ENCODE assay signal across 9 cellular contexts in the genomic region with DNA sequence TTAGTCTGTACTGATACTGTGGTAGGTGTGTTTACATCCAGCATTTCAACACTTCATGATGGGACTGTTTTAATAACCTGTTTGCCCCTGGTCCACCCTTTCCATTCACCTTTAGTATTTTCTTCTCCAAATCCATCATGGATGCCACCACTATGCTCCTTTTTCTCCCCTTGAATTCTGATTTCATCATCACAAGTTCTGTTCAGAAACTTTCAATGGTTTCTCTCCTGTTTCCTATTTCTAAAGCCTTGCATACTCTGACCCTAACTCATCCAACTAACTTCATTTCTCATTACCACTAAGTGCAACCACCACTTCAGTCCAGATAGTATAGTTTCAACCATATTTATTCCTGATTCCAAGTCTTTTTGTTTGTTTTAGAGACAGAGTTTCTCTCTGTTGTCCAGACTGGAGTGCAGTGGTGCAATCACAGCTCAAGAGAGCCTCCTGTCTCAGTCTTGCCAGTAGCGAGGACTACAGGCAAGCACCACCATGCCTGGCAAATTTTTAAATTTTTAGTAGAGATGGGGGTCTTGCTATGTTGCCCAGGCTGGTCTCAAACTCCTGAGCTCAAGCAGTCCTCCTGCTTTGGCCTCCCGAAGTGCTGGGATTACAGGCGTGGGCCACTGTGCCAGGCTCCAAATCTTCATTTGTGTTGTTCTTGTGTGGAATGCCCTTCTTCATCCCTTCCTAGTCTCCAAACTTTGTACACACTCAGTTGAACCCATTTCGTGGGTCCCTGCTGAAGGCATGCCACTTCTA. TPM values are rescaled to one million over a fixed set of nuclear protein-coding genes. Genes with fewer than 3 reads are reported as not detected.
DNase-seq lines count a peak whose midpoint lies in the region; ATAC-seq and TF ChIP-seq lines count a peak whose summit lies in the region.
"Had no signal": no experiment of that assay in that cellular context is flagged by ENCODE, and none has a peak within 500 bp of the region (broad histone marks: within the 10 kb centered on the region; RNA-seq: fewer than 3 reads in every experiment).

No MANE protein-coding gene starts in this region.

- peak overlapping the region; percentile 100 for H3K4me3 Mint-ChIP-seq in activated T-helper 1 cell treated with anti-CD3 and anti-CD28 coated beads, Interleukin-12 subunit alpha, Interleukin-12 subunit beta, Interleukin-2, Interleukin-4 antibody, amounts not matched to agents 30 ng/mL and 10 ng/mL and 1 ng/mL, durations not matched to agents 14 hours and 24 hours and 36 hours
- peak overlapping the region; percentile 96 to 100 (median 99) for H3K4me3 Mint-ChIP-seq in immature natural killer cell

- H3K36me3 ChIP-seq in cardiac muscle cell (no peaks in the 10 kb centered on the region), tibial artery (no peaks in the 10 kb centered on the region)

- H3K4me3 ChIP-seq in cardiac muscle cell (peak overlapping the region; percentile 82), tibial artery (peak overlapping the region; percentile 74 to 86)

- H3K4me1 ChIP-seq in cardiac muscle cell (ENCODE audit: low read depth) (peaks cover 8% of the 10 kb centered on the region), tibial artery (peaks cover 0 to 39% (median 27%) of the 10 kb centered on the region in 4 donors)

- H3K4me1 Mint-ChIP-seq in activated T-helper 1 cell treated with anti-CD3 and anti-CD28 coated beads, Interleukin-12 subunit alpha, Interleukin-12 subunit beta, Interleukin-2, Interleukin-4 antibody, amounts not matched to agents 30 ng/mL and 10 ng/mL and 1 ng/mL, durations not matched to agents 14 hours and 24 hours and 36 hours (ENCODE audit: low read depth) = peaks cover 33% of the 10 kb centered on the region
- peaks cover 35 to 44% of the 10 kb centered on the region in 2 donors for H3K4me1 Mint-ChIP-seq in immature natural killer cell

- H3K27me3 ChIP-seq in cardiac muscle cell (no peaks in the 10 kb centered on the region), tibial artery (no peaks in the 10 kb centered on the region)

- no peak overlapping the region for H3K27ac ChIP-seq in cardiac muscle cell
- peak overlapping the region; percentile 93 to 95 for H3K27ac ChIP-seq in tibial artery

- H3K27ac Mint-ChIP-seq in activated T-helper 1 cell treated with anti-CD3 and anti-CD28 coated beads, Interleukin-12 subunit alpha, Interleukin-12 subunit beta, Interleukin-2, Interleukin-4 antibody, amounts not matched to agents 30 ng/mL and 10 ng/mL and 1 ng/mL, durations not matched to agents 14 hours and 24 hours and 36 hours = peak overlapping the region; percentile 100
- H3K27ac Mint-ChIP-seq in immature natural killer cell = peak overlapping the region; percentile 52 to 100 (median 98)

- H3K9me3 Mint-ChIP-seq in activated T-helper 1 cell treated with anti-CD3 and anti-CD28 coated beads, Interleukin-12 subunit alpha, Interleukin-12 subunit beta, Interleukin-2, Interleukin-4 antibody, amounts not matched to agents 30 ng/mL and 10 ng/mL and 1 ng/mL, durations not matched to agents 14 hours and 24 hours and 36 hours = no peaks in the 10 kb centered on the region
- H3K9me3 Mint-ChIP-seq in immature natural killer cell = no peaks in the 10 kb centered on the region

- ATAC-seq in Right ventricle myocardium inferior (no peak), HG03196 (IDR thresholded peaks at IDR 0.05; ENCODE audit: unreplicated experiment) (no peak)

- peaks cover 8% of the 10 kb centered on the region for H3K36me3 Mint-ChIP-seq in activated T-helper 1 cell treated with anti-CD3 and anti-CD28 coated beads, Interleukin-12 subunit alpha, Interleukin-12 subunit beta, Interleukin-2, Interleukin-4 antibody, amounts not matched to agents 30 ng/mL and 10 ng/mL and 1 ng/mL, durations not matched to agents 14 hours and 24 hours and 36 hours (ENCODE audit: low read depth)
- H3K36me3 Mint-ChIP-seq in immature natural killer cell = peaks cover 0 to 3% (median 0%) of the 10 kb centered on the region in 3 donors

- H3K9me3 ChIP-seq in cardiac muscle cell (ENCODE audit: low read depth) (no peaks in the 10 kb centered on the region), tibial artery (no peaks in the 10 kb centered on the region)

- intact Hi-C loops in Right ventricle myocardium inferior (cut with DNase I) (no loop called here), tibial artery (cut with DNase I; ENCODE audit: low total_unique reads) (no loop called here)
- intact Hi-C loops in activated T-helper 1 cell treated with anti-CD3 and anti-CD28 coated beads, Interleukin-12 subunit alpha, Interleukin-12 subunit beta, Interleukin-2, Interleukin-4 antibody, amounts not matched to agents 30 ng/mL and 10 ng/mL and 1 ng/mL, durations not matched to agents 14 hours and 24 hours and 36 hours (cut with micrococcal nuclease) = loop anchor here (2.0 kb wide), 1 partner anchor 35 kb away; the partner anchor contains the start of gene LGR4

- DNase-seq in cardiac muscle cell (ENCODE audit: low read depth in 1 of 2, low spot score in 1 of 2) = peak in 1 of 2 donors; percentile 4
- no peak for DNase-seq in Right ventricle myocardium inferior (ENCODE audit: missing footprints)
- DNase-seq in activated T-helper 1 cell treated with anti-CD3 and anti-CD28 coated beads, Interleukin-12 subunit alpha, Interleukin-12 subunit beta, Interleukin-2, Interleukin-4 antibody, amounts not matched to agents 30 ng/mL and 10 ng/mL and 1 ng/mL, durations not matched to agents 14 hours and 24 hours and 36 hours (ENCODE audit: low spot score) = no peak
- DNase-seq in immature natural killer cell = no peak
- DNase-seq in tibial artery = no peak
- no peak for DNase-seq in mucosa of gallbladder (ENCODE audit: low spot score)
- DNase-seq in COLO668 (lab: John Stamatoyannopoulos, UW; ENCODE audit: unreplicated experiment) = no peak
- DNase-seq: stimulated activated CD4-positive, alpha-beta T cell treated with anti-CD3 and anti-CD28 coated beads, Interleukin-4, amount 100 ng/mL, for 24 hours had no signal

- no peak for TF ChIP-seq CTCF in cardiac muscle cell (IDR thresholded peaks at IDR 0.05; ENCODE audit: low read depth, low read length)
- no peak for TF ChIP-seq CTCF in tibial artery (IDR thresholded peaks at IDR 0.05)

- no peaks in the 10 kb centered on the region for H3K27me3 Mint-ChIP-seq in activated T-helper 1 cell treated with anti-CD3 and anti-CD28 coated beads, Interleukin-12 subunit alpha, Interleukin-12 subunit beta, Interleukin-2, Interleukin-4 antibody, amounts not matched to agents 30 ng/mL and 10 ng/mL and 1 ng/mL, durations not matched to agents 14 hours and 24 hours and 36 hours (ENCODE audit: insufficient read depth)
- peaks cover 4 to 9% (median 9%) of the 10 kb centered on the region in 3 donors for H3K27me3 Mint-ChIP-seq in immature natural killer cell (ENCODE audit: low read depth in 3 of 3)

RNA-seq across cellular contexts. Expression of gene LIN7C, which starts 1.2 kb away (rescaled TPM):
- total RNA-seq in cardiac muscle cell (13.6 and 18.8 TPM in 2 replicates), Right ventricle myocardium inferior (17.0 TPM), mucosa of gallbladder (34.1 TPM)
- polyA plus RNA-seq in cardiac muscle cell (13.1 and 30.1 TPM in 2 replicates), immature natural killer cell (10 to 100 TPM in 1 of 3 donors, 1 to 10 TPM in 2; 5.1 to 11.0 (median 5.4) TPM)
- 33.8 and 35.8 TPM in 2 replicates for total RNA-seq in activated T-helper 1 cell treated with anti-CD3 and anti-CD28 coated beads, Interleukin-12 subunit alpha, Interleukin-12 subunit beta, Interleukin-2, Interleukin-4 antibody, amounts not matched to agents 30 ng/mL and 10 ng/mL and 1 ng/mL, durations not matched to agents 14 hours and 24 hours and 36 hours

RNA-seq across cellular contexts. Expression of gene LGR4, which starts 35.2 kb away (rescaled TPM):
- total RNA-seq in cardiac muscle cell (84.2 and 89.3 TPM in 2 replicates), Right ventricle myocardium inferior (32.7 TPM), mucosa of gallbladder (47.6 TPM)
- polyA plus RNA-seq in cardiac muscle cell (52.4 and 66.1 TPM in 2 replicates), immature natural killer cell (under 1 TPM in 1 of 3 donors, not detected in 2; 0.51 TPM)
- total RNA-seq in activated T-helper 1 cell treated with anti-CD3 and anti-CD28 coated beads, Interleukin-12 subunit alpha, Interleukin-12 subunit beta, Interleukin-2, Interleukin-4 antibody, amounts not matched to agents 30 ng/mL and 10 ng/mL and 1 ng/mL, durations not matched to agents 14 hours and 24 hours and 36 hours = 0.05 TPM in 1 of 2 replicates, not detected in the other

Comparison
In these comparisons a context has a peak if more than half of its experiments do, and no peak if none do; other contexts are left out.
1. RNA of gene LGR4, which starts 35.2 kb away (total RNA-seq): 84.2 to 89.3 TPM in cardiac muscle cell, 47.6 TPM in mucosa of gallbladder (single experiment) and 32.7 TPM in Right ventricle myocardium inferior (single experiment); 0.05 TPM in activated T-helper 1 cell treated with anti-CD3 and anti-CD28 coated beads, Interleukin-12 subunit alpha, Interleukin-12 subunit beta, Interleukin-2, Interleukin-4 antibody, amounts not matched to agents 30 ng/mL and 10 ng/mL and 1 ng/mL, durations not matched to agents 14 hours and 24 hours and 36 hours; every median in the first group is over 10 times any median in the second.